ENCODE assay signal across 16 cellular contexts in genomic region chr17:47720196-47720595, GRCh38. TPM values are rescaled to one million over a fixed set of nuclear protein-coding genes. Genes with fewer than 3 reads are reported as not detected.
DNase-seq lines count a peak whose midpoint lies in the region; ATAC-seq and TF ChIP-seq lines count a peak whose summit lies in the region.
"Had no signal": no experiment of that assay in that cellular context is flagged by ENCODE, and none has a peak within 500 bp of the region (broad histone marks: within the 10 kb centered on the region; RNA-seq: fewer than 3 reads in every experiment).

No MANE protein-coding gene starts in this region.

- peak overlapping the region; percentile 93 for H3K27ac Mint-ChIP-seq in activated CD4-positive, alpha-beta T cell treated with anti-CD3 and anti-CD28 coated beads, Interleukin-2, amount 10 ng/mL, durations not matched to agents 24 days and 14 days
- peak overlapping the region; percentile 99 for H3K27ac Mint-ChIP-seq in activated naive CD8-positive, alpha-beta T cell

- H4K8ac ChIP-seq in IMR-90 (ENCODE audit: low read depth in 2 of 2, low read length in 2 of 2): no peak overlapping the region

- H3K9ac ChIP-seq in IMR-90 (ENCODE audit: low read depth, low read length): no peak overlapping the region

- TF ChIP-seq RAD21 in IMR-90 (IDR thresholded peaks at IDR 0.05; ENCODE audit: low read length): no peak

- no peak overlapping the region for H3K56ac ChIP-seq in IMR-90 (ENCODE audit: extremely low read depth, insufficient read depth, low read length)

- H3K4me1 ChIP-seq in IMR-90 (ENCODE audit: control insufficient read depth, insufficient read depth, low read length) (peaks cover 27% of the 10 kb centered on the region), osteoblast (ENCODE audit: insufficient read depth, low read length) (peaks cover 44% of the 10 kb centered on the region)
- H3K4me1 ChIP-seq: psoas muscle had no signal

- H3K4ac ChIP-seq in IMR-90 (ENCODE audit: low read depth, low read length): no peak overlapping the region; the same call in 1 of the 2 replicates

- H3K36me3 ChIP-seq in IMR-90 (ENCODE audit: control insufficient read depth, insufficient read depth, low read length) (no peaks in the 10 kb centered on the region), osteoblast (ENCODE audit: insufficient read depth, low read length) (no peaks in the 10 kb centered on the region)

- CTCF ChIA-PET in IMR-90 (lab: Yijun Ruan, JAX): no interaction called here

- H3K18ac ChIP-seq in IMR-90 (ENCODE audit: low read depth, low read length): no peak overlapping the region

- H2AK9ac ChIP-seq in IMR-90 (replicated peaks; ENCODE audit: low read depth, low read length, poor library complexity): no peak overlapping the region

- peaks cover 47% of the 10 kb centered on the region for H4K20me1 ChIP-seq in IMR-90 (ENCODE audit: insufficient read depth, low read length)
- peaks cover 19% of the 10 kb centered on the region for H4K20me1 ChIP-seq in osteoblast (ENCODE audit: insufficient read depth, low read length)

- no peaks in the 10 kb centered on the region for H3K79me2 ChIP-seq in osteoblast (ENCODE audit: insufficient read depth, low read length)

- H3K9me3 ChIP-seq in IMR-90 (ENCODE audit: control insufficient read depth, insufficient read depth, low read length) (no peaks in the 10 kb centered on the region), osteoblast (ENCODE audit: low read depth, low read length) (no peaks in the 10 kb centered on the region)
- H3K9me3 ChIP-seq: A549, psoas muscle had no signal

- peak overlapping the region; percentile 76 for H3K4me3 Mint-ChIP-seq in activated CD4-positive, alpha-beta T cell treated with anti-CD3 and anti-CD28 coated beads, Interleukin-2, amount 10 ng/mL, durations not matched to agents 24 days and 14 days
- peak overlapping the region; percentile 86 for H3K4me3 Mint-ChIP-seq in activated naive CD8-positive, alpha-beta T cell

- peaks cover 5% of the 10 kb centered on the region; the same call in 1 of the 2 replicates for H3K9me1 ChIP-seq in IMR-90 (ENCODE audit: insufficient read depth, low read length)

- H3K14ac ChIP-seq in IMR-90 (replicated peaks; ENCODE audit: low read depth, low read length): no peak overlapping the region

- H3K27ac ChIP-seq in IMR-90 (ENCODE audit: insufficient read depth, low read length): no peak overlapping the region
- H3K27ac ChIP-seq in osteoblast (ENCODE audit: low read depth, low read length): no peak overlapping the region
- H3K27ac ChIP-seq: psoas muscle, SK-N-MC had no signal

- ATAC-seq in IMR-90 (ENCODE audit: low read depth) (no peak), HG03354 (IDR thresholded peaks at IDR 0.05; ENCODE audit: poor library complexity, severe bottlenecking, unreplicated experiment) (no peak)

- intact Hi-C loops in activated CD4-positive, alpha-beta T cell treated with anti-CD3 and anti-CD28 coated beads, Interleukin-2, amount 10 ng/mL, durations not matched to agents 24 days and 14 days (cut with micrococcal nuclease): loop anchor here (5.0 kb wide), 1 partner anchor 68 kb away; no protein-coding TSS in a partner anchor
- intact Hi-C loops in IMR-90 (cut with micrococcal nuclease): loop anchor here (10.0 kb wide), 1 partner anchor 55 kb away; no protein-coding TSS in a partner anchor

- DNase-seq in activated CD4-positive, alpha-beta T cell treated with anti-CD3 and anti-CD28 coated beads, Interleukin-2, amount 10 ng/mL, durations not matched to agents 24 days and 14 days: no peak
- DNase-seq in activated CD4-positive, alpha-beta T cell treated with anti-CD3 and anti-CD28 coated beads for 48 hours: no peak
- DNase-seq in IMR-90 (no peak), osteoblast (ENCODE audit: insufficient read length, low spot score, missing footprints) (no peak), C1 segment of cervical spinal cord (lab: John Stamatoyannopoulos, UW) (no peak), medulla oblongata (ENCODE audit: extremely low spot score) (no peak)
- DNase-seq: cerebellar nuclear complex, islet precursor cell, NCI-H1436 treated with DMSO at 0.1 percent for 48 hours, psoas muscle had no signal

- BruUV-seq in IMR-90 (replicated peaks; lab: Mats Ljungman, UMichigan): no TSS peak

- peaks cover 87% of the 10 kb centered on the region for H3K27me3 ChIP-seq in IMR-90 (ENCODE audit: control insufficient read depth, insufficient read depth, low read length)
- H3K27me3 ChIP-seq in osteoblast (ENCODE audit: insufficient read depth, low read length): peaks cover 88% of the 10 kb centered on the region

- H3K4me3 ChIP-seq in IMR-90 (ENCODE audit: insufficient read depth, low read depth, low read length) (no peak overlapping the region), osteoblast (ENCODE audit: insufficient read depth, low read length) (no peak overlapping the region)
- H3K4me3 ChIP-seq: A549, psoas muscle, SK-N-MC had no signal

- H2BK20ac ChIP-seq in IMR-90 (ENCODE audit: low read depth, low read length): no peak overlapping the region

- no peak overlapping the region for H3K4me2 ChIP-seq in IMR-90 (ENCODE audit: low read depth, low read length)
- H3K4me2 ChIP-seq in osteoblast (ENCODE audit: insufficient read depth, low read length): peak overlapping the region; percentile 76

- H3K23ac ChIP-seq in IMR-90 (ENCODE audit: low read depth, low read length): no peak overlapping the region

- H3K36me3 Mint-ChIP-seq in activated CD4-positive, alpha-beta T cell treated with anti-CD3 and anti-CD28 coated beads, Interleukin-2, amount 10 ng/mL, durations not matched to agents 24 days and 14 days (ENCODE audit: low read depth): no peaks in the 10 kb centered on the region
- H3K36me3 Mint-ChIP-seq in activated naive CD8-positive, alpha-beta T cell: no peaks in the 10 kb centered on the region
- H3K36me3 Mint-ChIP-seq: naive thymus-derived CD4-positive, alpha-beta T cell had no signal

- dilution Hi-C loops in IMR-90 (cut with HindIII; ENCODE audit: low sequenced_read_pairs, unreplicated experiment): no loop called here

- peaks cover 81% of the 10 kb centered on the region for H3K4me1 Mint-ChIP-seq in activated CD4-positive, alpha-beta T cell treated with anti-CD3 and anti-CD28 coated beads, Interleukin-2, amount 10 ng/mL, durations not matched to agents 24 days and 14 days
- H3K4me1 Mint-ChIP-seq in activated naive CD8-positive, alpha-beta T cell (ENCODE audit: low read depth): peaks cover 91% of the 10 kb centered on the region

- no peak overlapping the region for H4K5ac ChIP-seq in IMR-90 (ENCODE audit: low read depth, low read length)

- H2BK5ac ChIP-seq in IMR-90 (ENCODE audit: low read depth, low read length, poor library complexity, severe bottlenecking): no peak overlapping the region

- no peaks in the 10 kb centered on the region for H3K79me1 ChIP-seq in IMR-90 (ENCODE audit: low read depth in 1 of 2, low read length in 2 of 2)

- in situ Hi-C loops in IMR-90 (cut with MboI; ENCODE audit: low sequenced_read_pairs): no loop called here

- H2AK5ac ChIP-seq in IMR-90 (ENCODE audit: low read depth, low read length): peak overlapping the region; percentile 17

- TF ChIP-seq CTCF in IMR-90 (conservative IDR thresholded peaks at IDR 0.05; ENCODE audit: low read depth, low read length): no peak
- no peak for TF ChIP-seq CTCF in osteoblast (IDR thresholded peaks at IDR 0.05; ENCODE audit: extremely low read depth, low read depth, low read length)

- POLR2A ChIA-PET in IMR-90 (lab: Charles Lee; ENCODE audit: unreplicated experiment): no interaction called here

- no peak overlapping the region for H4K91ac ChIP-seq in IMR-90 (ENCODE audit: insufficient read depth, low read depth, low read length)

- no peaks in the 10 kb centered on the region for H3K27me3 Mint-ChIP-seq in activated CD4-positive, alpha-beta T cell treated with anti-CD3 and anti-CD28 coated beads, Interleukin-2, amount 10 ng/mL, durations not matched to agents 24 days and 14 days
- H3K27me3 Mint-ChIP-seq in activated naive CD8-positive, alpha-beta T cell: no peaks in the 10 kb centered on the region

- no peak for TF ChIP-seq POLR2A in IMR-90 (IDR thresholded peaks at IDR 0.05; ENCODE audit: low read depth, low read length)

- H2BK120ac ChIP-seq in IMR-90 (ENCODE audit: low read depth, low read length): 0 out of 2 replicates have a peak overlapping the region, but pooled peaks have one; percentile 29

- WGBS in IMR-90 (ENCODE audit: extremely low coverage in 2 of 2, insufficient read length in 1 of 2), 2 experiments: no CpG with 5 or more reads among the region's 11 CpGs

- no peak overlapping the region; the same call in 2 of the 3 replicates for H2BK15ac ChIP-seq in IMR-90 (ENCODE audit: low read depth, low read length)

- no peaks in the 10 kb centered on the region for H3K9me3 Mint-ChIP-seq in activated CD4-positive, alpha-beta T cell treated with anti-CD3 and anti-CD28 coated beads, Interleukin-2, amount 10 ng/mL, durations not matched to agents 24 days and 14 days
- no peaks in the 10 kb centered on the region for H3K9me3 Mint-ChIP-seq in activated naive CD8-positive, alpha-beta T cell (ENCODE audit: low read depth)
- H3K9me3 Mint-ChIP-seq: naive thymus-derived CD4-positive, alpha-beta T cell had no signal

- no peak overlapping the region for H2AFZ ChIP-seq in IMR-90 (replicated peaks; ENCODE audit: low read length, poor library complexity)
- H2AFZ ChIP-seq in osteoblast (ENCODE audit: low read length): no peak overlapping the region

TF ChIP-seq in IMR-90, 13 proteins besides CTCF, POLR2A, EP300 and RAD21 (continues in another document):
- TF ChIP-seq SMC3 (IDR thresholded peaks at IDR 0.05; ENCODE audit: low read depth, low read length) (no peak), MAZ (IDR thresholded peaks at IDR 0.05; ENCODE audit: borderline replicate concordance, low read depth, low read length) (no peak), BHLHE40 (IDR thresholded peaks at IDR 0.05; ENCODE audit: low read depth, low read length) (no peak), FOS (IDR thresholded peaks at IDR 0.05; ENCODE audit: low read depth, low read length) (no peak), NFE2L2 (IDR thresholded peaks at IDR 0.05; ENCODE audit: low read depth, low read length) (no peak), MXI1 (IDR thresholded peaks at IDR 0.05; ENCODE audit: borderline replicate concordance, low read depth, low read length) (no peak), RFX5 (IDR thresholded peaks at IDR 0.05; ENCODE audit: low read depth, low read length) (no peak)

RNA-seq across cellular contexts. Expression of gene TBX21, which starts 12.8 kb away (rescaled TPM):
- 63.0 and 66.4 TPM in 2 replicates for total RNA-seq in activated CD4-positive, alpha-beta T cell treated with anti-CD3 and anti-CD28 coated beads, Interleukin-2, amount 10 ng/mL, durations not matched to agents 24 days and 14 days
- total RNA-seq in IMR-90 (2012; rRNA removed) (not detected in 2 replicates), osteoblast (not detected in 2 replicates)
- not detected in 2 replicates for polyA plus RNA-seq in IMR-90 (2012; rRNA removed)
- not detected in 2 replicates for polyA plus RNA-seq in IMR-90 (2012; cell fraction: cytosol; rRNA removed)
- not detected in 2 replicates for polyA plus RNA-seq in IMR-90 (2012; cell fraction: nucleus; rRNA removed; ENCODE audit: low replicate concordance)
- total RNA-seq: mammary epithelial cell had no signal
- polyA plus RNA-seq: A549, mammary epithelial cell had no signal

RNA-seq across cellular contexts. Expression of gene TBKBP1, which starts 26.2 kb away (rescaled TPM):
- 9.3 and 10.9 TPM in 2 replicates for total RNA-seq in activated CD4-positive, alpha-beta T cell treated with anti-CD3 and anti-CD28 coated beads, Interleukin-2, amount 10 ng/mL, durations not matched to agents 24 days and 14 days
- total RNA-seq in IMR-90 (2012; rRNA removed) (3.4 and 3.6 TPM in 2 replicates), osteoblast (11.8 and 11.9 TPM in 2 replicates)
- 7.6 and 8.5 TPM in 2 replicates for polyA plus RNA-seq in IMR-90 (2012; rRNA removed)
- 2.7 and 7.8 TPM in 2 replicates for polyA plus RNA-seq in IMR-90 (2012; cell fraction: cytosol; rRNA removed)
- 52.0 and 59.7 TPM in 2 replicates for polyA plus RNA-seq in IMR-90 (2012; cell fraction: nucleus; rRNA removed; ENCODE audit: low replicate concordance)

Comparison
In these comparisons a context has a peak if more than half of its experiments do, and no peak if none do; other contexts are left out.
1. RNA of gene TBX21, which starts 12.8 kb away (total RNA-seq): 63.0 to 66.4 TPM in activated CD4-positive, alpha-beta T cell treated with anti-CD3 and anti-CD28 coated beads, Interleukin-2, amount 10 ng/mL, durations not matched to agents 24 days and 14 days; not detected in IMR-90 and not detected in osteoblast; every median in the first group is over 10 times any median in the second.